1 cellular context compared by ENCODE assay signal in the genomic region with DNA sequence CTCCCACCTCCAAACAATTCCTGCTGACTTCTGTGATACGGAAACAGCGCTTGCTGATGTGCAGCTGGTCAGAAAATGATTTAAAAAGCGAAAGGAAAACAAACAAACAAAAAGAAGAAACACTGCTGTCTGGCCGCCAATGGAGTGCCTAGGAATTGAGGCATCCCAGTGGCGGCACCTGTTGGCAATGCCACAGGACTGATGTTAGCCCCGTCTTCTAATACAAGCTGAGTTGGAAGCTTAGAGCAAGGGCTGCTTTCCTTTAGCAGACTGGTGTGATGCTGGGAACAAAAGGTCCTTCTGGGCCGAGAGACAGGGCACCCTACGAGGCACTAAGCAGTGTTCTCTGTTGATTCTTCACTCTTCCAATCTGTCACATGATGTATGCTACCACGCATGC.
TF ChIP-seq lines count a peak whose summit lies in the region.

No MANE protein-coding gene starts in this region.

TF ChIP-seq in HepG2, 621 proteins besides CTCF, POLR2A, EP300 and RAD21:
- TF ChIP-seq ZBTB46 (CRISPR knock-in tag; IDR thresholded peaks at IDR 0.05; ENCODE audit: borderline replicate concordance) (no peak), ATF7 (IDR thresholded peaks at IDR 0.05) (no peak), ATF7 (CRISPR knock-in tag; IDR thresholded peaks at IDR 0.05) (no peak), SYNCRIP (IDR thresholded peaks at IDR 0.05; ENCODE audit: insufficient read depth, low read depth, low read length) (no peak), ZNF143 (CRISPR knock-in tag; IDR thresholded peaks at IDR 0.05) (no peak), ZNF616 (CRISPR knock-in tag; IDR thresholded peaks at IDR 0.05; ENCODE audit: low read depth) (no peak), ZMYM2 (CRISPR knock-in tag; IDR thresholded peaks at IDR 0.05) (no peak), U2AF1 (optimal IDR thresholded peaks at IDR 0.05; ENCODE audit: low read depth, low read length) (no peak)
- TF ChIP-seq, protein P1, sequence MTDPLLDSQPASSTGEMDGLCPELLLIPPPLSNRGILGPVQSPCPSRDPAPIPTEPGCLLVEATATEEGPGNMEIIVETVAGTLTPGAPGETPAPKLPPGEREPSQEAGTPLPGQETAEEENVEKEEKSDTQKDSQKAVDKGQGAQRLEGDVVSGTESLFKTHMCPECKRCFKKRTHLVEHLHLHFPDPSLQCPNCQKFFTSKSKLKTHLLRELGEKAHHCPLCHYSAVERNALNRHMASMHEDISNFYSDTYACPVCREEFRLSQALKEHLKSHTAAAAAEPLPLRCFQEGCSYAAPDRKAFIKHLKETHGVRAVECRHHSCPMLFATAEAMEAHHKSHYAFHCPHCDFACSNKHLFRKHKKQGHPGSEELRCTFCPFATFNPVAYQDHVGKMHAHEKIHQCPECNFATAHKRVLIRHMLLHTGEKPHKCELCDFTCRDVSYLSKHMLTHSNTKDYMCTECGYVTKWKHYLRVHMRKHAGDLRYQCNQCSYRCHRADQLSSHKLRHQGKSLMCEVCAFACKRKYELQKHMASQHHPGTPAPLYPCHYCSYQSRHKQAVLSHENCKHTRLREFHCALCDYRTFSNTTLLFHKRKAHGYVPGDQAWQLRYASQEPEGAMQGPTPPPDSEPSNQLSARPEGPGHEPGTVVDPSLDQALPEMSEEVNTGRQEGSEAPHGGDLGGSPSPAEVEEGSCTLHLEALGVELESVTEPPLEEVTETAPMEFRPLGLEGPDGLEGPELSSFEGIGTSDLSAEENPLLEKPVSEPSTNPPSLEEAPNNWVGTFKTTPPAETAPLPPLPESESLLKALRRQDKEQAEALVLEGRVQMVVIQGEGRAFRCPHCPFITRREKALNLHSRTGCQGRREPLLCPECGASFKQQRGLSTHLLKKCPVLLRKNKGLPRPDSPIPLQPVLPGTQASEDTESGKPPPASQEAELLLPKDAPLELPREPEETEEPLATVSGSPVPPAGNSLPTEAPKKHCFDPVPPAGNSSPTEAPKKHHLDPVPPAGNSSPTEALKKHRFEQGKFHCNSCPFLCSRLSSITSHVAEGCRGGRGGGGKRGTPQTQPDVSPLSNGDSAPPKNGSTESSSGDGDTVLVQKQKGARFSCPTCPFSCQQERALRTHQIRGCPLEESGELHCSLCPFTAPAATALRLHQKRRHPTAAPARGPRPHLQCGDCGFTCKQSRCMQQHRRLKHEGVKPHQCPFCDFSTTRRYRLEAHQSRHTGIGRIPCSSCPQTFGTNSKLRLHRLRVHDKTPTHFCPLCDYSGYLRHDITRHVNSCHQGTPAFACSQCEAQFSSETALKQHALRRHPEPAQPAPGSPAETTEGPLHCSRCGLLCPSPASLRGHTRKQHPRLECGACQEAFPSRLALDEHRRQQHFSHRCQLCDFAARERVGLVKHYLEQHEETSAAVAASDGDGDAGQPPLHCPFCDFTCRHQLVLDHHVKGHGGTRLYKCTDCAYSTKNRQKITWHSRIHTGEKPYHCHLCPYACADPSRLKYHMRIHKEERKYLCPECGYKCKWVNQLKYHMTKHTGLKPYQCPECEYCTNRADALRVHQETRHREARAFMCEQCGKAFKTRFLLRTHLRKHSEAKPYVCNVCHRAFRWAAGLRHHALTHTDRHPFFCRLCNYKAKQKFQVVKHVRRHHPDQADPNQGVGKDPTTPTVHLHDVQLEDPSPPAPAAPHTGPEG (CRISPR knock-in tag; IDR thresholded peaks at IDR 0.05): no peak
TF ChIP-seq in HepG2: peak in this region for 0.
